Comparison of ENCODE assay signal across 11 cellular contexts in genomic region chr19:43422689-43423066, GRCh38. TPM values are rescaled to one million over a fixed set of nuclear protein-coding genes. Genes with fewer than 3 reads are reported as not detected.
"Had no signal": no experiment of that assay in that cellular context is flagged by ENCODE, and none has a peak within 500 bp of the region (broad histone marks: within the 10 kb centered on the region; RNA-seq: fewer than 3 reads in every experiment).

No MANE protein-coding gene starts in this region.

- DNase-seq: GM23248, H9, HCEC 1CT, HFFc6, Karpas-422, KBM-7 had no signal

- FAIRE-seq: H1, H54, HTR-8/SVneo had no signal

- H3K4me2 ChIP-seq: KMS-11 had no signal

- H2AFZ ChIP-seq: GM23248 had no signal

- H3K27ac ChIP-seq: GM23248, KMS-11 had no signal

- H3K4me3 ChIP-seq: GM23248 had no signal

- H3K9ac ChIP-seq: GM23248, KMS-11 had no signal

RNA-seq across cellular contexts. Expression of gene TEX101, which starts 8.0 kb away (rescaled TPM):
- total RNA-seq: GM23248, H1, H9, HFFc6, HT-29 had no signal
- polyA plus RNA-seq: GM23248 had no signal

RNA-seq across cellular contexts. Expression of gene LYPD3, which starts 42.7 kb away (rescaled TPM):
- total RNA-seq: GM23248 had no signal
